Comparison of ENCODE assay signal across 10 cellular contexts in the genomic region with DNA sequence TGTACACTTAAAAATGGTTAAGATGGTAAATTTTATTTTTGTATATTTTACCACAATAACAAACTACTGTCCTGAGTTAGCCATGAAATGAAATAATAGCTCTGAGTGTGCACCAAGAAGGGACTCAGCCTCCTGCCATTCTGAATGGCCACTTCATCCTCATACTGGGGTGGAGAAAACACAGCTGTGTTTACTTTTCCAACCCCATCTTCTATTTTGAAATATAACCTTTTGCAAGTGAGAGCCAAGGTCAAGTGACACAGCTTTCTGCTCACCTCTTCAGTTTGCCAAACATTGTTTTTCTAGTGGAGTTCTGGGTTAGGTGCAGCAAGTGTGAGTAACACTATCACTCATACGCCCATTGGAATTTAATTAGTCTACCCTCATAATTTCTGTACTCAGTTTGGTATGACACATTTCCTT.
A peak's percentile ranks its signal among the peaks of the same experiment; 100 is the strongest.
DNase-seq lines count a peak whose midpoint lies in the region; ATAC-seq and TF ChIP-seq lines count a peak whose summit lies in the region.
"Had no signal": no experiment of that assay in that cellular context is flagged by ENCODE, and none has a peak within 500 bp of the region (broad histone marks: within the 10 kb centered on the region; RNA-seq: fewer than 3 reads in every experiment).

No MANE protein-coding gene starts in this region.

- intact Hi-C loops in HCT116 (cut with micrococcal nuclease) = no loop called here

- RAD21 ChIA-PET in HCT116 (lab: Charles Lee; ENCODE audit: low non-redundant PET in 1 of 2, low total read pairs in 2 of 2, uncharacterized antibody in 2 of 2, unreplicated experiment in 2 of 2) = no interaction called here

- POLR2A ChIA-PET in AG04449 (lab: Yijun Ruan, JAX) (no interaction called here), HCT116 (lab: Charles Lee) (no interaction called here)

- no TSS peak for BruUV-seq in HCT116 (replicated peaks; lab: Mats Ljungman, UMichigan)

- H3K79me2 ChIP-seq in HCT116 (ENCODE audit: insufficient read depth, low read length) = no peaks in the 10 kb centered on the region

- no peaks in the 10 kb centered on the region for H3K27me3 ChIP-seq in HCT116 (ENCODE audit: insufficient read depth, low read length)

- H3K36me3 ChIP-seq in HCT116 (ENCODE audit: control insufficient read depth in 1 of 2, insufficient read depth in 2 of 2, low read length in 2 of 2) = no peaks in the 10 kb centered on the region

- H4K20me1 ChIP-seq in HCT116 (ENCODE audit: insufficient read depth) = no peaks in the 10 kb centered on the region

- no peaks in the 10 kb centered on the region for H3K9me3 ChIP-seq in HCT116 (ENCODE audit: control insufficient read depth in 1 of 2, insufficient read depth in 1 of 2, low read depth in 1 of 2, low read length in 2 of 2)

- H3K27ac ChIP-seq in HCT116 (ENCODE audit: low read depth, low read length) = no peak overlapping the region

- TF ChIP-seq POLR2A in HCT116 (IDR thresholded peaks at IDR 0.05; ENCODE audit: borderline replicate concordance, extremely low read depth, insufficient read depth, insufficient read length) = no peak

- H3K4me2 ChIP-seq in HCT116 (ENCODE audit: low read length) = peak overlapping the region; percentile 27; the same call in 1 of the 2 replicates

- DNase-seq in AG04449 (ENCODE audit: low read depth, low spot score) (peak; percentile 3), HCT116 (ENCODE audit: low read depth, low spot score) (peak; percentile 7), NCI-H748 (lab: John Stamatoyannopoulos, UW; ENCODE audit: unreplicated experiment) (peak; percentile 97), fibroblast of villous mesenchyme (ENCODE audit: low read depth) (peak; percentile 58), NCI-H1436 (lab: John Stamatoyannopoulos, UW) (no peak), 8988T (no peak)
- DNase-seq: DND-41, NCI-H82 had no signal

- H3K4me1 ChIP-seq in HCT116 (ENCODE audit: control insufficient read depth in 1 of 2, insufficient read depth in 2 of 2, low read length in 2 of 2) = peaks cover 0 to 12% of the 10 kb centered on the region in 2 experiments; a peak in 2 of 4 replicates

- H3K4me3 ChIP-seq in AG04449 (ENCODE audit: low read depth, low read length) (no peak overlapping the region), HCT116 (replicated peaks in 1 of 2; ENCODE audit: low read depth in 1 of 2, low read length in 2 of 2) (no peak overlapping the region), fibroblast of villous mesenchyme (ENCODE audit: low read depth, low read length) (no peak overlapping the region)

- H3K9me2 ChIP-seq in HCT116 (ENCODE audit: insufficient read depth) = no peaks in the 10 kb centered on the region

- no peak overlapping the region for H3K9ac ChIP-seq in HCT116 (ENCODE audit: low read length)

- peak; percentile 38; the same call in 1 of the 2 replicates for ATAC-seq in HCT116
- no peak for ATAC-seq in GM21723 (IDR thresholded peaks at IDR 0.05; ENCODE audit: unreplicated experiment)
- ATAC-seq in GM21529 (IDR thresholded peaks at IDR 0.05; ENCODE audit: unreplicated experiment) = no peak

- CTCF ChIA-PET in AG04449 (lab: Yijun Ruan, JAX) (interaction anchor here (0.8 kb wide), 1 partner anchor 9 kb away, joined by 4 read pairs; no protein-coding TSS in a partner anchor), HCT116 (lab: Charles Lee) (no interaction called here)

- H2AFZ ChIP-seq in HCT116 (ENCODE audit: low read depth, low read length, poor library complexity, severe bottlenecking) = no peak overlapping the region

- 0 out of 2 replicates have a peak, but pooled peaks have one; percentile 9 for TF ChIP-seq RAD21 in HCT116 (IDR thresholded peaks at IDR 0.05; ENCODE audit: low read depth)

- TF ChIP-seq CTCF in AG04449 (IDR thresholded peaks at IDR 0.05; ENCODE audit: insufficient read depth, low read length, missing control alignments) (no peak), HCT116 (IDR thresholded peaks at IDR 0.05 in 2 of 3, conservative IDR thresholded peaks at IDR 0.05 in 1 of 3; ENCODE audit: borderline replicate concordance in 1 of 3, insufficient read depth in 1 of 3, low read depth in 2 of 3, low read length in 2 of 3) (no peak), fibroblast of villous mesenchyme (IDR thresholded peaks at IDR 0.05; ENCODE audit: insufficient read depth, low read depth, low read length) (no peak)

TF ChIP-seq in HCT116, 20 proteins besides CTCF, POLR2A, EP300 and RAD21:
- peak; percentile 60 for TF ChIP-seq CEBPB (IDR thresholded peaks at IDR 0.05; ENCODE audit: low read depth)
- TF ChIP-seq, protein P1, sequence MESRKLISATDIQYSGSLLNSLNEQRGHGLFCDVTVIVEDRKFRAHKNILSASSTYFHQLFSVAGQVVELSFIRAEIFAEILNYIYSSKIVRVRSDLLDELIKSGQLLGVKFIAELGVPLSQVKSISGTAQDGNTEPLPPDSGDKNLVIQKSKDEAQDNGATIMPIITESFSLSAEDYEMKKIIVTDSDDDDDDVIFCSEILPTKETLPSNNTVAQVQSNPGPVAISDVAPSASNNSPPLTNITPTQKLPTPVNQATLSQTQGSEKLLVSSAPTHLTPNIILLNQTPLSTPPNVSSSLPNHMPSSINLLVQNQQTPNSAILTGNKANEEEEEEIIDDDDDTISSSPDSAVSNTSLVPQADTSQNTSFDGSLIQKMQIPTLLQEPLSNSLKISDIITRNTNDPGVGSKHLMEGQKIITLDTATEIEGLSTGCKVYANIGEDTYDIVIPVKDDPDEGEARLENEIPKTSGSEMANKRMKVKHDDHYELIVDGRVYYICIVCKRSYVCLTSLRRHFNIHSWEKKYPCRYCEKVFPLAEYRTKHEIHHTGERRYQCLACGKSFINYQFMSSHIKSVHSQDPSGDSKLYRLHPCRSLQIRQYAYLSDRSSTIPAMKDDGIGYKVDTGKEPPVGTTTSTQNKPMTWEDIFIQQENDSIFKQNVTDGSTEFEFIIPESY (IDR thresholded peaks at IDR 0.05; ENCODE audit: extremely low read depth, insufficient replicate concordance, low read length) = no peak
- TF ChIP-seq SP1 (IDR thresholded peaks at IDR 0.05; ENCODE audit: low read depth) = peak; percentile 25; the same call in 1 of the 2 replicates
- TF ChIP-seq, protein P2, sequence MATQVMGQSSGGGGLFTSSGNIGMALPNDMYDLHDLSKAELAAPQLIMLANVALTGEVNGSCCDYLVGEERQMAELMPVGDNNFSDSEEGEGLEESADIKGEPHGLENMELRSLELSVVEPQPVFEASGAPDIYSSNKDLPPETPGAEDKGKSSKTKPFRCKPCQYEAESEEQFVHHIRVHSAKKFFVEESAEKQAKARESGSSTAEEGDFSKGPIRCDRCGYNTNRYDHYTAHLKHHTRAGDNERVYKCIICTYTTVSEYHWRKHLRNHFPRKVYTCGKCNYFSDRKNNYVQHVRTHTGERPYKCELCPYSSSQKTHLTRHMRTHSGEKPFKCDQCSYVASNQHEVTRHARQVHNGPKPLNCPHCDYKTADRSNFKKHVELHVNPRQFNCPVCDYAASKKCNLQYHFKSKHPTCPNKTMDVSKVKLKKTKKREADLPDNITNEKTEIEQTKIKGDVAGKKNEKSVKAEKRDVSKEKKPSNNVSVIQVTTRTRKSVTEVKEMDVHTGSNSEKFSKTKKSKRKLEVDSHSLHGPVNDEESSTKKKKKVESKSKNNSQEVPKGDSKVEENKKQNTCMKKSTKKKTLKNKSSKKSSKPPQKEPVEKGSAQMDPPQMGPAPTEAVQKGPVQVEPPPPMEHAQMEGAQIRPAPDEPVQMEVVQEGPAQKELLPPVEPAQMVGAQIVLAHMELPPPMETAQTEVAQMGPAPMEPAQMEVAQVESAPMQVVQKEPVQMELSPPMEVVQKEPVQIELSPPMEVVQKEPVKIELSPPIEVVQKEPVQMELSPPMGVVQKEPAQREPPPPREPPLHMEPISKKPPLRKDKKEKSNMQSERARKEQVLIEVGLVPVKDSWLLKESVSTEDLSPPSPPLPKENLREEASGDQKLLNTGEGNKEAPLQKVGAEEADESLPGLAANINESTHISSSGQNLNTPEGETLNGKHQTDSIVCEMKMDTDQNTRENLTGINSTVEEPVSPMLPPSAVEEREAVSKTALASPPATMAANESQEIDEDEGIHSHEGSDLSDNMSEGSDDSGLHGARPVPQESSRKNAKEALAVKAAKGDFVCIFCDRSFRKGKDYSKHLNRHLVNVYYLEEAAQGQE (IDR thresholded peaks at IDR 0.05; ENCODE audit: low read depth) = no peak
- TF ChIP-seq TCF7L2 (IDR thresholded peaks at IDR 0.05; ENCODE audit: borderline replicate concordance, extremely low read depth, insufficient read depth, insufficient read length) = no peak
- TF ChIP-seq ELF1 (IDR thresholded peaks at IDR 0.05; ENCODE audit: borderline replicate concordance, low read depth) = no peak
- peak; percentile 41 for TF ChIP-seq FOSL1 (IDR thresholded peaks at IDR 0.05; ENCODE audit: low read depth)

Comparison
In these comparisons a context has a peak if more than half of its experiments do, and no peak if none do; other contexts are left out.
1. DNase-seq: peak in AG04449 (single experiment), HCT116 (single experiment), NCI-H748 (single experiment) and fibroblast of villous mesenchyme (single experiment); none in NCI-H1436 (single experiment) and 8988T (single experiment).